Comparison of ENCODE assay signal across 24 cellular contexts in the genomic region with DNA sequence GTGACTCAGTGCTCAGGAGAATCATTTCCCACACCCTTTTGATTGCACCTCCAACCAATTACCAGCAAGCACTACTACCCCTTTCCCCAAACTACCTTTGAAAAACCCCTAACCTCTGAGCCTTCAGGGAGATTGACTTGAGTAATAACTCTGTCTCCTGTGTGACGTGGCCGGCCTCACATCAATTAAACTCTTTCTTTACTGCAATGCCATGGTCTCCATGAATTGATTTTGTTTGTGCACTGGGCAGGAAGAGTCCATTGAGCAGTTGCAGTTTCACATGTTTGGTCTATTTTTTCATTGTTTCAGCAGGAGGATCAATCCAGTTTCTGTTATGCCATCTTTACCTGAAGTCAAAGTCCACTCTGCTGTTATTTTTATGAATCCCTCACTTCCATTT. TPM values are rescaled to one million over a fixed set of nuclear protein-coding genes. Genes with fewer than 3 reads are reported as not detected.
DNase-seq lines count a peak whose midpoint lies in the region; ATAC-seq, FAIRE-seq and TF ChIP-seq lines count a peak whose summit lies in the region.
"Had no signal": no experiment of that assay in that cellular context is flagged by ENCODE, and none has a peak within 500 bp of the region (broad histone marks: within the 10 kb centered on the region; RNA-seq: fewer than 3 reads in every experiment).

No MANE protein-coding gene starts in this region.

- no peaks in the 10 kb centered on the region for H3K36me3 ChIP-seq in HepG2 (replicated peaks in 1 of 2; ENCODE audit: control insufficient read depth in 1 of 2, insufficient read depth in 2 of 2, low read length in 2 of 2)
- no peaks in the 10 kb centered on the region for H3K36me3 ChIP-seq in right lobe of liver
- H3K36me3 ChIP-seq: BE2C; BLaER1 treated with 17β-estradiol and CSF1 and Interleukin-3, amounts not matched to agents 10 nM and 100 nM had no signal

- TF ChIP-seq EP300 in HepG2 (IDR thresholded peaks at IDR 0.05; ENCODE audit: low read depth in 2 of 2, low read length in 2 of 2), result peak in 1 of 2 experiments; percentile 22; a peak in 1 of 4 replicates
- TF ChIP-seq EP300 in HepG2 (CRISPR knock-in tag; IDR thresholded peaks at IDR 0.05; ENCODE audit: borderline replicate concordance), result no peak

- WGBS in HepG2 (ENCODE audit: low lambda C conversion rate), result 0% methylated on average over 2 of the region's 2 CpGs
- 83% methylated on average over 2 of the region's 2 CpGs for WGBS in right lobe of liver (ENCODE audit: insufficient coverage, low coverage, low lambda C conversion rate, missing lambda C conversion rate)

- CTCF ChIA-PET in HepG2 (lab: Yijun Ruan, JAX; ENCODE audit: low intra/inter-chr PET ratio, low total read pairs), result no interaction called here

- H3K4me1 Mint-ChIP-seq in endothelial cell (ENCODE audit: unreplicated experiment) (peaks cover 27% of the 10 kb centered on the region), progenitor cell of endocrine pancreas (ENCODE audit: low read depth) (peaks cover 5% of the 10 kb centered on the region)
- H3K4me1 Mint-ChIP-seq: CD14-positive monocyte; CD8-positive, alpha-beta memory T cell had no signal

- POLR2A ChIA-PET in HepG2 (lab: Yijun Ruan, JAX), result no interaction called here

- peaks cover 35% of the 10 kb centered on the region for H3K4me1 ChIP-seq in HepG2 (ENCODE audit: insufficient read depth, low read length)
- no peaks in the 10 kb centered on the region for H3K4me1 ChIP-seq in right lobe of liver
- H3K4me1 ChIP-seq: A549, BE2C had no signal

- ATAC-seq in HepG2, result peak; percentile 28; the same call in 2 of the 3 replicates
- ATAC-seq in right lobe of liver, result no peak
- peak; percentile 46 for ATAC-seq in GM18868 (IDR thresholded peaks at IDR 0.05; ENCODE audit: unreplicated experiment)
- ATAC-seq in HG03442 (IDR thresholded peaks at IDR 0.05; ENCODE audit: unreplicated experiment), result no peak
- ATAC-seq: A549 had no signal

- H4K20me1 ChIP-seq in HepG2 (ENCODE audit: insufficient read depth, low read length), result no peaks in the 10 kb centered on the region
- H4K20me1 ChIP-seq: BLaER1 treated with 17β-estradiol and CSF1 and Interleukin-3, amounts not matched to agents 10 nM and 100 nM had no signal

- no peak for TF ChIP-seq CTCF in HepG2 (CRISPR knock-in tag; IDR thresholded peaks at IDR 0.05)
- no peak for TF ChIP-seq CTCF in right lobe of liver (IDR thresholded peaks at IDR 0.05)
- no peak for TF ChIP-seq CTCF in endothelial cell (IDR thresholded peaks at IDR 0.05; ENCODE audit: unreplicated experiment)
- TF ChIP-seq CTCF in progenitor cell of endocrine pancreas (IDR thresholded peaks at IDR 0.05; ENCODE audit: unreplicated experiment), result no peak

- H3K9me3 ChIP-seq in HepG2 (ENCODE audit: low read length) (no peaks in the 10 kb centered on the region), right lobe of liver (no peaks in the 10 kb centered on the region)
- H3K9me3 ChIP-seq: A549; BE2C; BLaER1 treated with 17β-estradiol and CSF1 and Interleukin-3, amounts not matched to agents 10 nM and 100 nM had no signal

- peak overlapping the region; percentile 25 for H3K27ac Mint-ChIP-seq in endothelial cell (ENCODE audit: unreplicated experiment)
- no peak overlapping the region for H3K27ac Mint-ChIP-seq in progenitor cell of endocrine pancreas
- H3K27ac Mint-ChIP-seq: CD14-positive monocyte; CD4-positive, alpha-beta T cell; CD8-positive, alpha-beta memory T cell had no signal

- H3K27me3 ChIP-seq in HepG2 (ENCODE audit: control insufficient read depth in 1 of 2, insufficient read depth in 2 of 2, low read length in 2 of 2) (no peaks in the 10 kb centered on the region), right lobe of liver (no peaks in the 10 kb centered on the region)
- H3K27me3 ChIP-seq: BE2C; BLaER1 treated with 17β-estradiol and CSF1 and Interleukin-3, amounts not matched to agents 10 nM and 100 nM had no signal

- TF ChIP-seq POLR2A in HepG2 (IDR thresholded peaks at IDR 0.05; ENCODE audit: insufficient read depth in 1 of 2, low read depth in 2 of 2, low read length in 2 of 2) (no peak), right lobe of liver (IDR thresholded peaks at IDR 0.05) (no peak)

- no peak overlapping the region for H3K4me3 Mint-ChIP-seq in endothelial cell (ENCODE audit: unreplicated experiment)
- H3K4me3 Mint-ChIP-seq in progenitor cell of endocrine pancreas (ENCODE audit: low read depth), result no peak overlapping the region
- H3K4me3 Mint-ChIP-seq: CD14-positive monocyte; CD4-positive, alpha-beta T cell; CD8-positive, alpha-beta memory T cell had no signal

- TF ChIP-seq RAD21 in HepG2 (CRISPR knock-in tag; IDR thresholded peaks at IDR 0.05), result no peak

- H3K27ac ChIP-seq in HepG2 (ENCODE audit: extremely low read length, insufficient read depth, low read length) (no peak overlapping the region), right lobe of liver (no peak overlapping the region)
- H3K27ac ChIP-seq: A549; BLaER1 treated with 17β-estradiol and CSF1 and Interleukin-3, amounts not matched to agents 10 nM and 100 nM had no signal

- H3K9me3 Mint-ChIP-seq in endothelial cell (ENCODE audit: unreplicated experiment), result no peaks in the 10 kb centered on the region
- no peaks in the 10 kb centered on the region for H3K9me3 Mint-ChIP-seq in progenitor cell of endocrine pancreas (ENCODE audit: low read depth)
- H3K9me3 Mint-ChIP-seq: CD14-positive monocyte; CD4-positive, alpha-beta T cell; CD8-positive, alpha-beta memory T cell had no signal

- peak overlapping the region; percentile 39; the same call in 1 of the 2 replicates for H3K4me2 ChIP-seq in HepG2 (ENCODE audit: low read depth, low read length)
- H3K4me2 ChIP-seq: A549; BLaER1 treated with 17β-estradiol and CSF1 and Interleukin-3, amounts not matched to agents 10 nM and 100 nM had no signal

- H3K9ac ChIP-seq in HepG2 (ENCODE audit: insufficient read depth, low read depth, low read length), result no peak overlapping the region
- H3K9ac ChIP-seq: BLaER1 treated with 17β-estradiol and CSF1 and Interleukin-3, amounts not matched to agents 10 nM and 100 nM had no signal

- no peak overlapping the region for H2AFZ ChIP-seq in HepG2 (ENCODE audit: low read length)

- in situ Hi-C loops in HepG2 (cut with HindIII; ENCODE audit: extremely low pct_ligation_motif_present, low pct_unique_long_range_greater_than_20kb), result no loop called here

- intact Hi-C loops in HepG2 (cut with micrococcal nuclease; ENCODE audit: unreplicated experiment) (no loop called here), right lobe of liver (cut with DNase I) (no loop called here)

- no peaks in the 10 kb centered on the region for H3K79me2 ChIP-seq in HepG2 (ENCODE audit: insufficient read depth, low read length)

- BruUV-seq in HepG2 (replicated peaks; lab: Mats Ljungman, UMichigan), result no TSS peak

- peaks cover 2% of the 10 kb centered on the region for H3K27me3 Mint-ChIP-seq in endothelial cell (ENCODE audit: unreplicated experiment)
- H3K27me3 Mint-ChIP-seq in progenitor cell of endocrine pancreas, result no peaks in the 10 kb centered on the region

- DNase-seq in HepG2 (ENCODE audit: low spot score) (peak; percentile 15), right lobe of liver (no peak), endothelial cell (ENCODE audit: low spot score) (no peak), progenitor cell of endocrine pancreas (ENCODE audit: low spot score, unreplicated experiment) (no peak)
- no peak for DNase-seq in stimulated activated CD4-positive, alpha-beta T cell treated with anti-CD3 and anti-CD28 coated beads, Interleukin-12 subunit alpha, Interleukin-12 subunit beta, amount 100 ng/mL, for 4 hours
- DNase-seq: 8988T; ACHN; AML-193; BE2C; CD4-positive, alpha-beta T cell; CD8-positive, alpha-beta memory T cell; DMS 273 treated with DMSO at 0.1 percent for 48 hours; DMS79; EL; GDM1; H7; HCEC 1CT had no signal

- FAIRE-seq in HepG2 (lab: Jason Lieb, UNC), result no peak
- FAIRE-seq: A549, D721Med, H1 had no signal

- H3K4me3 ChIP-seq in HepG2 (replicated peaks in 1 of 3; ENCODE audit: insufficient read depth in 1 of 3, low read depth in 2 of 3, low read length in 3 of 3), result no peak overlapping the region
- no peak overlapping the region for H3K4me3 ChIP-seq in right lobe of liver
- H3K4me3 ChIP-seq: A549; BLaER1 treated with 17β-estradiol and CSF1 and Interleukin-3, amounts not matched to agents 10 nM and 100 nM had no signal

- H3K36me3 Mint-ChIP-seq in endothelial cell (ENCODE audit: low read depth, unreplicated experiment) (no peaks in the 10 kb centered on the region), progenitor cell of endocrine pancreas (ENCODE audit: insufficient read depth) (no peaks in the 10 kb centered on the region)
- H3K36me3 Mint-ChIP-seq: CD14-positive monocyte; CD8-positive, alpha-beta memory T cell had no signal

RNA-seq across cellular contexts. Expression of gene SCN11A, which starts 32.4 kb away (rescaled TPM):
- total RNA-seq in HepG2 (2016; rRNA removed; fragmentation: Illumina TruSeq; extraction: Trizol) (0.02 TPM in 1 of 2 replicates, not detected in the other), right lobe of liver (under 1 TPM in 5 of 6 experiments, not detected in 1; 0.12 to 0.31 (median 0.16) TPM), endothelial cell (ENCODE audit: unreplicated experiment) (0.69 TPM), progenitor cell of endocrine pancreas (1.5 and 1.6 TPM in 2 replicates)
- total RNA-seq in HepG2 (2016; cell fraction: cytosol; rRNA removed; fragmentation: Illumina TruSeq; extraction: Trizol; ENCODE audit: low read depth), result under 0.01 and 0.10 TPM in 2 replicates
- 0.02 TPM in 1 of 2 replicates, not detected in the other for total RNA-seq in HepG2 (2016; cell fraction: insoluble cytoplasmic fraction; rRNA removed; fragmentation: Illumina TruSeq; extraction: Trizol)
- total RNA-seq in HepG2 (2016; cell fraction: membrane; rRNA removed; fragmentation: Illumina TruSeq; extraction: Trizol), result 0.03 and 0.07 TPM in 2 replicates
- 0.06 TPM in 2 replicates for total RNA-seq in HepG2 (2016; cell fraction: nucleus; rRNA removed; fragmentation: Illumina TruSeq; extraction: Trizol)
- polyA plus RNA-seq in HepG2 (2011; rRNA removed), result 0.11 and 0.13 TPM in 2 replicates
- 0.01 and 0.04 TPM in 2 replicates for polyA plus RNA-seq in HepG2 (2011; cell fraction: cytosol; rRNA removed)
- polyA plus RNA-seq in HepG2 (2011; cell fraction: nucleus; rRNA removed), result 0.39 and 0.42 TPM in 2 replicates
- 0.13 and 0.23 TPM in 2 replicates for polyA plus RNA-seq in HepG2 (2012)
- polyA plus RNA-seq in HepG2 (2016; cell fraction: cytosol; fragmentation: Illumina TruSeq; extraction: Trizol; ENCODE audit: low read depth), result not detected in 2 replicates
- not detected in 2 replicates for polyA plus RNA-seq in HepG2 (2016; cell fraction: insoluble cytoplasmic fraction; fragmentation: Illumina TruSeq; extraction: Trizol; ENCODE audit: low read depth)
- polyA plus RNA-seq in HepG2 (2016; cell fraction: membrane; fragmentation: Illumina TruSeq; extraction: Trizol; ENCODE audit: low read depth), result not detected in 2 replicates
- 0.09 TPM in 1 of 2 replicates, not detected in the other for polyA plus RNA-seq in HepG2 (2016; cell fraction: nucleus; fragmentation: Illumina TruSeq; extraction: Trizol; ENCODE audit: insufficient read depth, low read depth)
- 0.02 and 0.08 TPM in 2 replicates for polyA minus RNA-seq in HepG2 (2011; rRNA and poly(A)+ RNA removed; ENCODE audit: low replicate concordance)
- not detected in 2 replicates for polyA minus RNA-seq in HepG2 (2011; cell fraction: cytosol; rRNA and poly(A)+ RNA removed)
- 0.39 and 0.87 TPM in 2 replicates for polyA minus RNA-seq in HepG2 (2011; cell fraction: nucleus; rRNA and poly(A)+ RNA removed)
- polyA plus RNA-seq: CD14-positive monocyte; CD8-positive, alpha-beta memory T cell had no signal

RNA-seq across cellular contexts. Expression of gene WDR48, which starts 32.5 kb away (rescaled TPM):
- 29.2 and 67.6 TPM in 2 replicates for total RNA-seq in HepG2 (2016; rRNA removed; fragmentation: Illumina TruSeq; extraction: Trizol)
- 3.7 and 4.5 TPM in 2 replicates for total RNA-seq in HepG2 (2016; cell fraction: cytosol; rRNA removed; fragmentation: Illumina TruSeq; extraction: Trizol; ENCODE audit: low read depth)
- 28.4 and 64.0 TPM in 2 replicates for total RNA-seq in HepG2 (2016; cell fraction: insoluble cytoplasmic fraction; rRNA removed; fragmentation: Illumina TruSeq; extraction: Trizol)
- 11.9 and 14.2 TPM in 2 replicates for total RNA-seq in HepG2 (2016; cell fraction: membrane; rRNA removed; fragmentation: Illumina TruSeq; extraction: Trizol)
- 27.2 and 39.9 TPM in 2 replicates for total RNA-seq in HepG2 (2016; cell fraction: nucleus; rRNA removed; fragmentation: Illumina TruSeq; extraction: Trizol)
- polyA plus RNA-seq in HepG2 (2011; rRNA removed), result 25.9 and 31.2 TPM in 2 replicates
- polyA plus RNA-seq in HepG2 (2011; cell fraction: cytosol; rRNA removed), result 11.0 and 18.5 TPM in 2 replicates
- polyA plus RNA-seq in HepG2 (2011; cell fraction: nucleus; rRNA removed), result 24.5 and 25.2 TPM in 2 replicates
- polyA plus RNA-seq in HepG2 (2012), result 30.0 and 35.6 TPM in 2 replicates
- 2.0 and 2.2 TPM in 2 replicates for polyA plus RNA-seq in HepG2 (2016; cell fraction: cytosol; fragmentation: Illumina TruSeq; extraction: Trizol; ENCODE audit: low read depth)
- polyA plus RNA-seq in HepG2 (2016; cell fraction: insoluble cytoplasmic fraction; fragmentation: Illumina TruSeq; extraction: Trizol; ENCODE audit: low read depth), result 40.6 and 41.7 TPM in 2 replicates
- 5.0 and 5.6 TPM in 2 replicates for polyA plus RNA-seq in HepG2 (2016; cell fraction: membrane; fragmentation: Illumina TruSeq; extraction: Trizol; ENCODE audit: low read depth)
- polyA plus RNA-seq in HepG2 (2016; cell fraction: nucleus; fragmentation: Illumina TruSeq; extraction: Trizol; ENCODE audit: insufficient read depth, low read depth), result 24.5 and 26.5 TPM in 2 replicates
- 15.1 and 21.0 TPM in 2 replicates for polyA minus RNA-seq in HepG2 (2011; rRNA and poly(A)+ RNA removed; ENCODE audit: low replicate concordance)
- polyA minus RNA-seq in HepG2 (2011; cell fraction: cytosol; rRNA and poly(A)+ RNA removed), result 20.9 and 35.2 TPM in 2 replicates
- 67.5 and 78.9 TPM in 2 replicates for polyA minus RNA-seq in HepG2 (2011; cell fraction: nucleus; rRNA and poly(A)+ RNA removed)
- 10 to 100 TPM; 11.3 to 21.9 (median 18.3) TPM for total RNA-seq in right lobe of liver
- total RNA-seq in endothelial cell (ENCODE audit: unreplicated experiment), result 33.4 TPM
- total RNA-seq in progenitor cell of endocrine pancreas, result 69.7 and 78.3 TPM in 2 replicates

Comparison
In these comparisons a context has a peak if more than half of its experiments do, and no peak if none do; other contexts are left out.
1. ATAC-seq: peak in HepG2 (single experiment) and GM18868 (single experiment); none in right lobe of liver (0 of 4) and HG03442 (single experiment).